In genomic region chr17:61699694-61700093, GRCh38 we compare ENCODE assay signal across 33 cellular contexts.
"Had no signal": no experiment of that assay in that cellular context is flagged by ENCODE, and none has a peak within 500 bp of the region (broad histone marks: within the 10 kb centered on the region; RNA-seq: fewer than 3 reads in every experiment).

No MANE protein-coding gene starts in this region.

- FAIRE-seq: bronchial epithelial cell, TTC549 had no signal

- DNase-seq: activated B cell treated with CpG ODN at 0.5 μM for 24 hours; activated CD4-positive, alpha-beta memory T cell treated with anti-CD3 and anti-CD28 coated beads for 36 hours; activated CD4-positive, alpha-beta T cell treated with anti-CD3 and anti-CD28 coated beads for 4 hours; activated CD4-positive, alpha-beta T cell treated with anti-CD3 and anti-CD28 coated beads, Interleukin-2, amount 10 ng/mL, durations not matched to agents 24 days and 14 days; activated CD4-positive, alpha-beta T cell treated with anti-CD3 and anti-CD28 coated beads, Interleukin-2, amount 50 U/mL, for 1 hour; activated CD4-positive, alpha-beta T cell treated with anti-CD3 and anti-CD28 coated beads, Interleukin-2, amount 50 U/mL, for 4 hours; activated CD4-positive, CD25-positive, alpha-beta regulatory T cell treated with anti-CD3 and anti-CD28 coated beads, Interleukin-2, amount 50 U/mL, for 72 hours; activated CD8-positive, alpha-beta memory T cell treated with anti-CD3 and anti-CD28 coated beads, Interleukin-2, amount 50 U/mL, for 4 hours; activated CD8-positive, alpha-beta T cell treated with anti-CD3 and anti-CD28 coated beads for 36 hours; activated effector memory CD4-positive, alpha-beta T cell treated with anti-CD3 and anti-CD28 coated beads, Interleukin-2, amount 50 U/mL, for 16 hours; activated gamma-delta T cell treated with Interleukin-2 at 50 U/mL for 16 hours; activated naive CD4-positive, alpha-beta T cell; activated naive CD4-positive, alpha-beta T cell treated with anti-CD3 and anti-CD28 coated beads for 36 hours; activated naive CD4-positive, alpha-beta T cell treated with anti-CD3 and anti-CD28 coated beads, Interleukin-2, amount 50 U/mL, for 16 hours; activated naive CD8-positive, alpha-beta T cell treated with anti-CD3 and anti-CD28 coated beads, Interleukin-2, amount 10 ng/mL, durations not matched to agents 7 days and 5 days; activated naive CD8-positive, alpha-beta T cell treated with anti-CD3 and anti-CD28 coated beads, Interleukin-2, amount 50 U/mL, for 24 hours; activated T-cell treated with anti-CD3 and anti-CD28 coated beads for 4 hours; activated T-cell treated with anti-CD3 and anti-CD28 coated beads, Interleukin-2, amount 50 U/mL, for 1 hour; activated T-cell treated with anti-CD3 and anti-CD28 coated beads, Interleukin-2, amount 50 U/mL, for 4 hours; activated T-cell treated with anti-CD3 and anti-CD28 coated beads, Interleukin-2, amount 50 U/mL, for 72 hours; amygdala; anterior cingulate cortex; caudate nucleus; cerebellar nuclear complex; T-helper 2 cell; T-helper 9 cell had no signal

- H3K4me3 ChIP-seq: ascending aorta, cardiac muscle cell had no signal

- H3K4me1 ChIP-seq: ascending aorta had no signal

- H3K27ac ChIP-seq: ascending aorta, cardiac muscle cell, VCaP had no signal

- H3K27me3 ChIP-seq: ascending aorta, cardiac muscle cell had no signal

- ATAC-seq: activated CD8-positive, alpha-beta T cell treated with anti-CD3 and anti-CD28 coated beads for 36 hours; activated naive CD4-positive, alpha-beta T cell treated with anti-CD3 and anti-CD28 coated beads, Interleukin-2, amount 50 U/mL, for 72 hours; activated naive CD8-positive, alpha-beta T cell treated with anti-CD3 and anti-CD28 coated beads, Interleukin-2, amount 50 U/mL, for 24 hours; activated T-cell treated with anti-CD3 and anti-CD28 coated beads, Interleukin-2, amount 50 U/mL, for 4 hours; activated T-cell treated with anti-CD3 and anti-CD28 coated beads, Interleukin-2, amount 50 U/mL, for 72 hours; activated T-helper 17 cell treated with anti-CD3 and anti-CD28 coated beads, Interleukin-2, amount 50 U/mL, for 72 hours had no signal

- H3K36me3 ChIP-seq: ascending aorta, cardiac muscle cell had no signal
